Comparison of ENCODE assay signal across 26 cellular contexts in the genomic region with DNA sequence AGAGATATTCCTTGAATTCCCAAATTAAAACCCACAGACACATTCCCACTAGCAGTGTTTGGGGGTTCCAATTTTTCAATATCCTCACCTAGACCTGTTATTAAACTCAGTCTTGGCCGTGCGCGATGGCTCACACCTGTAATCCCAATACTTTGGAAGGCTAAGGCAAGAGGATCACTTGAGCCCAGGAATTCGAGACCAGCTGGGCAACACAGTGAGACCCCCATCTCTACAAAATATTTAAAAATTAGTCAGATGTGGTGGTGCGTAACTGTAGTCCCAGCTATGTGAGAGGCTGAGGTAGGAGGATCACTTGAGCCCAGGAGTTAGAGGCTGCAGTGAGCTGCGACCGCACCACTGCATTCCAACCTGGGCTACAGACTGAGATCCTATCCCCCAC.
"Had no signal": no experiment of that assay in that cellular context is flagged by ENCODE, and none has a peak within 500 bp of the region (broad histone marks: within the 10 kb centered on the region; RNA-seq: fewer than 3 reads in every experiment).

No MANE protein-coding gene starts in this region.

- H3K27ac ChIP-seq: left lung, lower lobe of right lung, pancreas, prostate gland, spleen, tibial nerve, upper lobe of left lung, vagina had no signal

- H3K36me3 ChIP-seq: left lung, lower lobe of right lung, pancreas, prostate gland, spleen, tibial nerve, upper lobe of left lung, vagina had no signal

- H3K27me3 ChIP-seq: left lung, pancreas, spleen, tibial nerve, upper lobe of left lung, vagina had no signal

- H3K9me3 ChIP-seq: left lung, lower lobe of right lung, pancreas, prostate gland, spleen, tibial nerve, upper lobe of left lung, vagina had no signal

- DNase-seq: hippocampal formation; kidney glomerular epithelial cell; left cardiac atrium; left lung; lower lobe of right lung; mammary epithelial cell; mesendoderm; naive thymus-derived CD4-positive, alpha-beta T cell; nucleus accumbens; pancreas; posterior cingulate gyrus; retina; right cardiac atrium; small intestine; spleen; stimulated activated CD4-positive, alpha-beta T cell treated with anti-CD3 and anti-CD28 coated beads, Interleukin-4, amount 100 ng/mL, for 24 hours; stimulated activated naive CD4-positive, alpha-beta T cell treated with Interleukin-2 at 50 U/mL for 16 hours; stimulated activated naive CD8-positive, alpha-beta T cell treated with anti-CD3 and anti-CD28 coated beads, Interleukin-15, amount 100 ng/mL, for 72 hours; substantia nigra; upper lobe of left lung had no signal

- H3K4me3 ChIP-seq: left lung, lower lobe of right lung, pancreas, prostate gland, spleen, tibial nerve, upper lobe of left lung, vagina had no signal

- H3K4me1 ChIP-seq: prostate gland had no signal

- ATAC-seq: left cardiac atrium; left lung; lower lobe of right lung; naive thymus-derived CD4-positive, alpha-beta T cell; natural killer cell treated with Interleukin-12 subunit alpha and Interleukin-12 subunit beta and Interleukin-15 and Interleukin-18, amount 100 ng/mL, for 72 hours; pancreas; right cardiac atrium; sciatic nerve; stimulated activated memory B cell treated with anti-CD40 and anti-IgM and Interleukin-4, amounts not matched to agents 10 μg/mL and 1 μg/mL and 100 μg/mL, for 72 hours; stimulated activated naive CD8-positive, alpha-beta T cell treated with anti-CD3 and anti-CD28 coated beads, Interleukin-15, amount 100 ng/mL, for 72 hours had no signal
